25 cellular contexts compared by ENCODE assay signal in the genomic region with DNA sequence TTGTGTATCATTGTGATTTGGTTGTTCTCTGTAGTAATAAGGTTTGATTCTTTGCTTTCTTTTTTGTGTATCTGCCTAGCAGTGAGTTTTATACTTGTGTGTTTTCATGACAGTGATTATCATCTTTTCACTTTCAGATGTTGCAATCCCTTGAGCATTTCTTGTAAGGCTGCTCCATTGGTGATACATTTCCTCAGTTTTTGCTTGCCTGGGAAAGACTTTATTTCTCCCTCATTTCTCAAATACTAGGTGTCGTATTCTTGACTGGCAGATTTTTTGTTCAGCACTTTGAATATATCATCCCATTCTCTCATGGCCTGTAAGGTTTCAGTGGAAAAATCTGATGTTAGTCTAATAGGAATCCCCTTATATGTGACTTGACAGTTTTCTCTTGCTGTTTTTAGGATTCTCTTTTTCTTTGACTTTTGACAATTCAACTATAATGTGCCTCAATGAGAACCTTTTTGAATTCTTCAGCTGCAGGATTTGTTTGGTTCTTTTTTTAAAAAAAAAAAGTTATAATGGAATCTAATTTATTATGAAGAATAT. TPM values are rescaled to one million over a fixed set of nuclear protein-coding genes. Genes with fewer than 3 reads are reported as not detected.
DNase-seq lines count a peak whose midpoint lies in the region; ATAC-seq, FAIRE-seq and TF ChIP-seq lines count a peak whose summit lies in the region.
"Had no signal": no experiment of that assay in that cellular context is flagged by ENCODE, and none has a peak within 500 bp of the region (broad histone marks: within the 10 kb centered on the region; RNA-seq: fewer than 3 reads in every experiment).

No MANE protein-coding gene starts in this region.

- H3K27ac Mint-ChIP-seq in activated naive CD8-positive, alpha-beta T cell: peak overlapping the region; percentile 64
- H3K27ac Mint-ChIP-seq in activated naive CD8-positive, alpha-beta T cell treated with anti-CD3 and anti-CD28 coated beads for 36 hours: no peak overlapping the region
- H3K27ac Mint-ChIP-seq: B cell; CD4-positive, alpha-beta T cell; CD8-positive, alpha-beta T cell had no signal

- no peak overlapping the region for H4K91ac ChIP-seq in IMR-90 (ENCODE audit: insufficient read depth, low read depth, low read length)

- BruUV-seq in HCT116 (replicated peaks; lab: Mats Ljungman, UMichigan) (no TSS peak), IMR-90 (replicated peaks; lab: Mats Ljungman, UMichigan) (no TSS peak), K562 (replicated peaks; lab: Mats Ljungman, UMichigan) (no TSS peak)

- ATAC-seq in HCT116 (no peak), IMR-90 (ENCODE audit: low read depth) (no peak), K562 (no peak)
- ATAC-seq: A549; CD8-positive, alpha-beta T cell; GM12878 had no signal

- no peak overlapping the region for H3K4me3 Mint-ChIP-seq in activated naive CD8-positive, alpha-beta T cell
- no peak overlapping the region for H3K4me3 Mint-ChIP-seq in activated naive CD8-positive, alpha-beta T cell treated with anti-CD3 and anti-CD28 coated beads for 36 hours
- H3K4me3 Mint-ChIP-seq: B cell; CD4-positive, alpha-beta T cell; CD8-positive, alpha-beta T cell had no signal

- H3K4ac ChIP-seq in IMR-90 (ENCODE audit: low read depth, low read length): no peak overlapping the region

- H3K9ac ChIP-seq in HCT116 (ENCODE audit: low read length): no peak overlapping the region
- H3K9ac ChIP-seq in IMR-90 (ENCODE audit: low read depth, low read length): no peak overlapping the region
- no peak overlapping the region for H3K9ac ChIP-seq in K562 (ENCODE audit: insufficient read depth in 1 of 2, low read depth in 2 of 2, low read length in 2 of 2)
- H3K9ac ChIP-seq: BLaER1 treated with 17β-estradiol and CSF1 and Interleukin-3, amounts not matched to agents 10 nM and 100 nM had no signal

- H2AK5ac ChIP-seq in IMR-90 (ENCODE audit: low read depth, low read length): no peak overlapping the region

- no peak overlapping the region for H2BK20ac ChIP-seq in IMR-90 (ENCODE audit: low read depth, low read length)

- H4K5ac ChIP-seq in IMR-90 (ENCODE audit: low read depth, low read length): no peak overlapping the region

- H3K9me3 ChIP-seq in HCT116 (ENCODE audit: control insufficient read depth in 1 of 2, insufficient read depth in 1 of 2, low read depth in 1 of 2, low read length in 2 of 2) (no peaks in the 10 kb centered on the region; a peak in 2 of 4 replicates), IMR-90 (ENCODE audit: control insufficient read depth, insufficient read depth, low read length) (peaks cover 9% of the 10 kb centered on the region), K562 (replicated peaks; ENCODE audit: control insufficient read depth, insufficient read depth, low read depth, low read length) (peaks cover 2% of the 10 kb centered on the region)

- H3K9me2 ChIP-seq in HCT116 (ENCODE audit: insufficient read depth): no peaks in the 10 kb centered on the region

- no peaks in the 10 kb centered on the region for H3K36me3 ChIP-seq in HCT116 (ENCODE audit: control insufficient read depth in 1 of 2, insufficient read depth in 2 of 2, low read length in 2 of 2)
- H3K36me3 ChIP-seq in IMR-90 (ENCODE audit: control insufficient read depth, insufficient read depth, low read length): no peaks in the 10 kb centered on the region
- no peaks in the 10 kb centered on the region for H3K36me3 ChIP-seq in K562 (ENCODE audit: control insufficient read depth, insufficient read depth, low read length)
- H3K36me3 ChIP-seq: BLaER1 treated with 17β-estradiol and CSF1 and Interleukin-3, amounts not matched to agents 10 nM and 100 nM had no signal

- H3K23ac ChIP-seq in IMR-90 (ENCODE audit: low read depth, low read length): no peak overlapping the region

- no peak overlapping the region for H3K14ac ChIP-seq in IMR-90 (replicated peaks; ENCODE audit: low read depth, low read length)

- dilution Hi-C loops in IMR-90 (cut with HindIII; ENCODE audit: low sequenced_read_pairs, unreplicated experiment): no loop called here

- no peak overlapping the region for H2BK5ac ChIP-seq in IMR-90 (ENCODE audit: low read depth, low read length, poor library complexity, severe bottlenecking)

- WGBS in IMR-90 (ENCODE audit: extremely low coverage in 2 of 2, insufficient read length in 1 of 2), 2 experiments: no CpG with 5 or more reads among the region's 1 CpG
- 20% methylated on average over 1 of the region's 1 CpG for WGBS in K562 (ENCODE audit: insufficient coverage, low coverage, missing lambda C conversion rate)

- H2AFZ ChIP-seq in HCT116 (ENCODE audit: low read depth, low read length, poor library complexity, severe bottlenecking) (no peak overlapping the region), IMR-90 (replicated peaks; ENCODE audit: low read length, poor library complexity) (no peak overlapping the region), K562 (ENCODE audit: low read depth, low read length) (no peak overlapping the region)

- no peak overlapping the region for H3K4me3 ChIP-seq in HCT116 (replicated peaks in 1 of 2; ENCODE audit: low read depth in 1 of 2, low read length in 2 of 2)
- H3K4me3 ChIP-seq in IMR-90 (ENCODE audit: insufficient read depth, low read depth, low read length): no peak overlapping the region
- no peak overlapping the region for H3K4me3 ChIP-seq in K562
- H3K4me3 ChIP-seq: A549; BLaER1 treated with 17β-estradiol and CSF1 and Interleukin-3, amounts not matched to agents 10 nM and 100 nM; GM12878 had no signal

- no peak overlapping the region for H2BK15ac ChIP-seq in IMR-90 (ENCODE audit: low read depth, low read length)

- FAIRE-seq in K562 (lab: Jason Lieb, UNC): no peak
- FAIRE-seq: A549, GM12878, GM12892, GM18507 had no signal

- no peak overlapping the region for H3K56ac ChIP-seq in IMR-90 (ENCODE audit: extremely low read depth, insufficient read depth, low read length)

- H3K9me3 Mint-ChIP-seq in activated naive CD8-positive, alpha-beta T cell (ENCODE audit: low read depth): peaks cover 21% of the 10 kb centered on the region
- H3K9me3 Mint-ChIP-seq in activated naive CD8-positive, alpha-beta T cell treated with anti-CD3 and anti-CD28 coated beads for 36 hours: peaks cover 21% of the 10 kb centered on the region

- TF ChIP-seq RAD21 in HCT116 (IDR thresholded peaks at IDR 0.05; ENCODE audit: low read depth) (no peak), IMR-90 (IDR thresholded peaks at IDR 0.05; ENCODE audit: low read length) (no peak), K562 (CRISPR knock-in tag; conservative IDR thresholded peaks at IDR 0.05 in 1 of 2, IDR thresholded peaks at IDR 0.05 in 1 of 2) (no peak)

- H3K9me1 ChIP-seq in IMR-90 (ENCODE audit: insufficient read depth, low read length): no peaks in the 10 kb centered on the region
- no peaks in the 10 kb centered on the region for H3K9me1 ChIP-seq in K562 (ENCODE audit: control insufficient read depth, insufficient read depth, low read length)

- H3K36me3 Mint-ChIP-seq in activated naive CD8-positive, alpha-beta T cell: peaks cover 12% of the 10 kb centered on the region
- H3K36me3 Mint-ChIP-seq in activated naive CD8-positive, alpha-beta T cell treated with anti-CD3 and anti-CD28 coated beads for 36 hours: peaks cover 3% of the 10 kb centered on the region
- H3K36me3 Mint-ChIP-seq: CD8-positive, alpha-beta T cell had no signal

- TF ChIP-seq POLR2A in HCT116 (IDR thresholded peaks at IDR 0.05; ENCODE audit: borderline replicate concordance, extremely low read depth, insufficient read depth, insufficient read length): no peak
- TF ChIP-seq POLR2A in IMR-90 (IDR thresholded peaks at IDR 0.05; ENCODE audit: low read depth, low read length): no peak
- no peak for TF ChIP-seq POLR2A in K562 (conservative IDR thresholded peaks at IDR 0.05)

- H3K27me3 ChIP-seq in HCT116 (ENCODE audit: insufficient read depth, low read length) (no peaks in the 10 kb centered on the region), IMR-90 (ENCODE audit: control insufficient read depth, insufficient read depth, low read length) (no peaks in the 10 kb centered on the region), K562 (ENCODE audit: control insufficient read depth in 2 of 2, insufficient read depth in 2 of 2, low read length in 2 of 2) (no peaks in the 10 kb centered on the region)
- H3K27me3 ChIP-seq: BLaER1 treated with 17β-estradiol and CSF1 and Interleukin-3, amounts not matched to agents 10 nM and 100 nM had no signal

- CTCF ChIA-PET in HCT116 (lab: Charles Lee): no interaction called here
- CTCF ChIA-PET in IMR-90 (lab: Yijun Ruan, JAX): no interaction called here
- CTCF ChIA-PET in K562 (lab: Yijun Ruan, JAX; ENCODE audit: low intra/inter-chr PET ratio): no interaction called here

- H3K27ac ChIP-seq in HCT116 (ENCODE audit: low read depth, low read length) (no peak overlapping the region), IMR-90 (ENCODE audit: insufficient read depth, low read length) (no peak overlapping the region), K562 (ENCODE audit: extremely low read depth, low read depth, low read length) (no peak overlapping the region)
- H3K27ac ChIP-seq: 22Rv1; A549; BLaER1 treated with 17β-estradiol and CSF1 and Interleukin-3, amounts not matched to agents 10 nM and 100 nM; C4-2B had no signal

- H3K79me1 ChIP-seq in IMR-90 (ENCODE audit: low read depth in 1 of 2, low read length in 2 of 2): no peaks in the 10 kb centered on the region

- no peak overlapping the region for H2AK9ac ChIP-seq in IMR-90 (replicated peaks; ENCODE audit: low read depth, low read length, poor library complexity)

- in situ Hi-C loops in IMR-90 (cut with MboI; ENCODE audit: low sequenced_read_pairs) (no loop called here), K562 (cut with MboI) (no loop called here)

- TF ChIP-seq CTCF in HCT116 (IDR thresholded peaks at IDR 0.05 in 2 of 3, conservative IDR thresholded peaks at IDR 0.05 in 1 of 3; ENCODE audit: borderline replicate concordance in 1 of 3, insufficient read depth in 1 of 3, low read depth in 2 of 3, low read length in 2 of 3) (no peak), IMR-90 (conservative IDR thresholded peaks at IDR 0.05; ENCODE audit: low read depth, low read length) (no peak), K562 (IDR thresholded peaks at IDR 0.05 in 2 of 3, conservative IDR thresholded peaks at IDR 0.05 in 1 of 3; ENCODE audit: insufficient read depth in 2 of 3, low read depth in 1 of 3, low read length in 3 of 3) (no peak)

- H3K27me3 Mint-ChIP-seq in activated naive CD8-positive, alpha-beta T cell: no peaks in the 10 kb centered on the region
- peaks cover 5% of the 10 kb centered on the region for H3K27me3 Mint-ChIP-seq in activated naive CD8-positive, alpha-beta T cell treated with anti-CD3 and anti-CD28 coated beads for 36 hours
- H3K27me3 Mint-ChIP-seq: B cell had no signal

- no peaks in the 10 kb centered on the region for H4K20me1 ChIP-seq in HCT116 (ENCODE audit: insufficient read depth)
- H4K20me1 ChIP-seq in IMR-90 (ENCODE audit: insufficient read depth, low read length): no peaks in the 10 kb centered on the region
- H4K20me1 ChIP-seq in K562 (replicated peaks; ENCODE audit: control insufficient read depth, insufficient read depth, low read length): no peaks in the 10 kb centered on the region
- H4K20me1 ChIP-seq: BLaER1 treated with 17β-estradiol and CSF1 and Interleukin-3, amounts not matched to agents 10 nM and 100 nM had no signal

- H3K4me2 ChIP-seq in HCT116 (ENCODE audit: low read length): no peak overlapping the region
- no peak overlapping the region for H3K4me2 ChIP-seq in IMR-90 (ENCODE audit: low read depth, low read length)
- H3K4me2 ChIP-seq in K562 (ENCODE audit: insufficient read depth, low read length): no peak overlapping the region
- H3K4me2 ChIP-seq: A549; BLaER1 treated with 17β-estradiol and CSF1 and Interleukin-3, amounts not matched to agents 10 nM and 100 nM had no signal

- H2BK120ac ChIP-seq in IMR-90 (ENCODE audit: low read depth, low read length): no peak overlapping the region

- no peaks in the 10 kb centered on the region; a peak in 1 of 4 replicates for H3K4me1 ChIP-seq in HCT116 (ENCODE audit: control insufficient read depth in 1 of 2, insufficient read depth in 2 of 2, low read length in 2 of 2)
- H3K4me1 ChIP-seq in IMR-90 (ENCODE audit: control insufficient read depth, insufficient read depth, low read length): no peaks in the 10 kb centered on the region
- H3K4me1 ChIP-seq in K562 (replicated peaks in 1 of 2; ENCODE audit: control insufficient read depth in 2 of 2, insufficient read depth in 2 of 2, low read length in 2 of 2): no peaks in the 10 kb centered on the region; a peak in 2 of 5 replicates
- H3K4me1 ChIP-seq: A549 had no signal

- no peak overlapping the region for H4K8ac ChIP-seq in IMR-90 (ENCODE audit: low read depth in 2 of 2, low read length in 2 of 2)

- H3K4me1 Mint-ChIP-seq in activated naive CD8-positive, alpha-beta T cell (ENCODE audit: low read depth): no peaks in the 10 kb centered on the region
- H3K4me1 Mint-ChIP-seq in activated naive CD8-positive, alpha-beta T cell treated with anti-CD3 and anti-CD28 coated beads for 36 hours: no peaks in the 10 kb centered on the region
- H3K4me1 Mint-ChIP-seq: B cell had no signal

- no peak overlapping the region for H3K18ac ChIP-seq in IMR-90 (ENCODE audit: low read depth, low read length)

- intact Hi-C loops in HCT116 (cut with micrococcal nuclease): no loop called here
- intact Hi-C loops in IMR-90 (cut with micrococcal nuclease): no loop called here
- intact Hi-C loops in K562 (cut with micrococcal nuclease): no loop called here
- intact Hi-C loops in posterior cingulate gyrus (cut with DNase I): no loop called here

- POLR2A ChIA-PET in HCT116 (lab: Charles Lee): no interaction called here
- POLR2A ChIA-PET in IMR-90 (lab: Charles Lee; ENCODE audit: unreplicated experiment): no interaction called here
- POLR2A ChIA-PET in K562 (lab: Yijun Ruan, JAX): interaction anchor here (0.8 kb wide), 1 partner anchor 25 kb away, joined by 3 read pairs; no protein-coding TSS in a partner anchor

- RAD21 ChIA-PET in HCT116 (lab: Charles Lee; ENCODE audit: low non-redundant PET in 1 of 2, low total read pairs in 2 of 2, uncharacterized antibody in 2 of 2, unreplicated experiment in 2 of 2): no interaction called here

- H3K79me2 ChIP-seq in HCT116 (ENCODE audit: insufficient read depth, low read length) (no peaks in the 10 kb centered on the region), K562 (ENCODE audit: control insufficient read depth, insufficient read depth, low read length) (no peaks in the 10 kb centered on the region)

- TF ChIP-seq EP300 in K562 (IDR thresholded peaks at IDR 0.05; ENCODE audit: low read length): no peak

- no peak for DNase-seq in activated naive CD8-positive, alpha-beta T cell treated with anti-CD3 and anti-CD28 coated beads for 36 hours
- DNase-seq in HCT116 (ENCODE audit: low read depth, low spot score) (no peak), IMR-90 (no peak), K562 (ENCODE audit: extremely low read depth in 1 of 4, low spot score in 3 of 4) (no peak), posterior cingulate gyrus (no peak), NCI-H1930 (lab: John Stamatoyannopoulos, UW) (no peak)
- DNase-seq: AML-193; CD4-positive, alpha-beta T cell; CD8-positive, alpha-beta T cell; DMS 273 treated with DMSO at 0.1 percent for 48 hours; DMS153; DMS53; DMS79; DND-41; EL; GDM1 had no signal

RNA-seq across cellular contexts. Expression of gene NUP153, which starts 31.1 kb away (rescaled TPM):
- total RNA-seq in activated naive CD8-positive, alpha-beta T cell treated with anti-CD3 and anti-CD28 coated beads for 36 hours: 10 to 100 TPM; 93.2 to 97.2 TPM
- total RNA-seq in HCT116 (2021; ENCODE audit: unreplicated experiment): 51.6 TPM
- 14.7 and 18.5 TPM in 2 replicates for polyA plus RNA-seq in HCT116 (2012)
- total RNA-seq in IMR-90 (2012; rRNA removed): 37.5 and 39.4 TPM in 2 replicates
- polyA plus RNA-seq in IMR-90 (2012; rRNA removed): 17.2 and 17.5 TPM in 2 replicates
- 3.9 and 4.4 TPM in 2 replicates for polyA plus RNA-seq in IMR-90 (2012; cell fraction: cytosol; rRNA removed)
- 9.2 and 32.3 TPM in 2 replicates for polyA plus RNA-seq in IMR-90 (2012; cell fraction: nucleus; rRNA removed; ENCODE audit: low replicate concordance)
- total RNA-seq in K562 (2011; cell fraction: chromatin; rRNA removed; ENCODE audit: low replicate concordance): 74.3 and 181 TPM in 2 replicates
- 48.2 and 59.3 TPM in 2 replicates for total RNA-seq in K562 (2011; cell fraction: nucleolus; rRNA removed)
- total RNA-seq in K562 (2011; cell fraction: nucleoplasm; rRNA removed): 75.8 and 76.4 TPM in 2 replicates
- 61.1 and 75.3 TPM in 2 replicates for total RNA-seq in K562 (2014; rRNA removed)
- total RNA-seq in K562 (2014; rRNA removed; fragmentation: Illumina TruSeq; extraction: Trizol): 84.8 and 96.0 TPM in 2 replicates
- total RNA-seq in K562 (2015; rRNA removed; fragmentation: Illumina TruSeq; extraction: Trizol): 82.3 and 89.0 TPM in 2 replicates
- total RNA-seq in K562 (2021): 104 and 108 TPM in 2 replicates
- 91.5 and 110 TPM in 2 replicates for polyA plus RNA-seq in K562 (2011; rRNA removed)
- polyA plus RNA-seq in K562 (2011; cell fraction: cytosol; rRNA removed): 68.3 and 73.2 TPM in 2 replicates
- 93.8 and 98.5 TPM in 2 replicates for polyA plus RNA-seq in K562 (2011; cell fraction: nucleus; rRNA removed)
- 48.9 and 59.8 TPM in 2 replicates for polyA plus RNA-seq in K562 (2012)
- polyA plus RNA-seq in K562 (2014; fragmentation: Illumina TruSeq; extraction: Trizol): 96.4 and 110 TPM in 2 replicates
- 10 to 100 TPM; 21.9 to 31.8 TPM for polyA plus RNA-seq in K562 (2014; fragmentation: Nextera tagmentation; extraction: Ambion mirVana)
- polyA plus RNA-seq in K562 (2014; rRNA removed): 72.4 and 72.8 TPM in 2 replicates
- 136 and 137 TPM in 2 replicates for polyA minus RNA-seq in K562 (2011; rRNA and poly(A)+ RNA removed)
- polyA minus RNA-seq in K562 (2011; cell fraction: cytosol; rRNA and poly(A)+ RNA removed): 54.4 and 71.0 TPM in 2 replicates
- polyA minus RNA-seq in K562 (2011; cell fraction: nucleus; rRNA and poly(A)+ RNA removed): 37.6 and 61.4 TPM in 2 replicates
